2 cellular contexts compared by ENCODE assay signal in genomic region chr4:97142893-97143292, GRCh38.
TF ChIP-seq lines count a peak whose summit lies in the region.

No MANE protein-coding gene starts in this region.

TF ChIP-seq in GM23338, 12 proteins besides CTCF, POLR2A, EP300 and RAD21 (continued from another document):
- TF ChIP-seq REST (IDR thresholded peaks at IDR 0.05; ENCODE audit: unreplicated experiment) (no peak), ZNF462 (CRISPR knock-in tag; IDR thresholded peaks at IDR 0.05) (no peak), POLR2AphosphoS5 (IDR thresholded peaks at IDR 0.05; ENCODE audit: low read depth) (no peak), NANOG (IDR thresholded peaks at IDR 0.05; ENCODE audit: borderline replicate concordance) (no peak), STAT1 (IDR thresholded peaks at IDR 0.05; ENCODE audit: unreplicated experiment) (no peak), ZNF114 (CRISPR knock-in tag; IDR thresholded peaks at IDR 0.05) (no peak), JUNB (IDR thresholded peaks at IDR 0.05; ENCODE audit: unreplicated experiment) (no peak)

TF ChIP-seq in WTC11, 78 proteins besides CTCF, POLR2A, EP300 and RAD21 (continued from another document):
- no peak for TF ChIP-seq ZNF423 (CRISPR knock-in tag; IDR thresholded peaks at IDR 0.05)
- TF ChIP-seq ZNF416 (CRISPR knock-in tag; IDR thresholded peaks at IDR 0.05): no peak
- no peak for TF ChIP-seq ZBTB43 (CRISPR knock-in tag; IDR thresholded peaks at IDR 0.05)
- no peak for TF ChIP-seq FOXP1 (CRISPR knock-in tag; IDR thresholded peaks at IDR 0.05; ENCODE audit: borderline replicate concordance)
- no peak for TF ChIP-seq ATF3 (CRISPR knock-in tag; conservative IDR thresholded peaks at IDR 0.05)
- no peak for TF ChIP-seq E2F4 (CRISPR knock-in tag; IDR thresholded peaks at IDR 0.05; ENCODE audit: borderline replicate concordance, low read depth)
- no peak for TF ChIP-seq NR2C2 (CRISPR knock-in tag; IDR thresholded peaks at IDR 0.05)
- TF ChIP-seq ZBTB21 (CRISPR knock-in tag; IDR thresholded peaks at IDR 0.05; ENCODE audit: borderline replicate concordance): no peak
- TF ChIP-seq NFATC4 (CRISPR knock-in tag; IDR thresholded peaks at IDR 0.05): no peak
- TF ChIP-seq SMAD3 (CRISPR knock-in tag; IDR thresholded peaks at IDR 0.05; ENCODE audit: borderline replicate concordance): no peak
